18 cellular contexts compared by ENCODE assay signal in genomic region chr2:10289352-10289751, GRCh38.
"Had no signal": no experiment of that assay in that cellular context is flagged by ENCODE, and none has a peak within 500 bp of the region (broad histone marks: within the 10 kb centered on the region; RNA-seq: fewer than 3 reads in every experiment).

No MANE protein-coding gene starts in this region.

- H3K4me3 Mint-ChIP-seq: activated B cell treated with CpG ODN at 0.5 μM for 24 hours; activated CD8-positive, alpha-beta T cell treated with anti-CD3 and anti-CD28 coated beads for 36 hours; activated naive CD4-positive, alpha-beta T cell treated with anti-CD3 and anti-CD28 coated beads, Interleukin-2, amount 50 U/mL, for 24 hours; activated T-cell treated with anti-CD3 and anti-CD28 coated beads, Interleukin-2, amount 50 U/mL, for 4 hours; neural crest cell; stimulated activated effector memory CD8-positive, alpha-beta T cell treated with anti-CD3 and anti-CD28 coated beads, Interleukin-12 subunit alpha, Interleukin-12 subunit beta, amount 100 ng/mL, for 72 hours had no signal

- ATAC-seq: activated CD8-positive, alpha-beta T cell treated with anti-CD3 and anti-CD28 coated beads for 36 hours; activated T-cell treated with anti-CD3 and anti-CD28 coated beads, Interleukin-2, amount 50 U/mL, for 4 hours; gastroesophageal sphincter; pancreas had no signal

- H3K27me3 Mint-ChIP-seq: activated B cell treated with CpG ODN at 0.5 μM for 24 hours; activated CD8-positive, alpha-beta T cell treated with anti-CD3 and anti-CD28 coated beads for 36 hours; activated naive CD4-positive, alpha-beta T cell treated with anti-CD3 and anti-CD28 coated beads, Interleukin-2, amount 50 U/mL, for 24 hours had no signal

- H3K27me3 ChIP-seq: adrenal gland, gastroesophageal sphincter, pancreas had no signal

- H3K4me3 ChIP-seq: adrenal gland, gastroesophageal sphincter, lung, pancreas had no signal

- H3K9me3 Mint-ChIP-seq: activated naive CD4-positive, alpha-beta T cell treated with anti-CD3 and anti-CD28 coated beads, Interleukin-2, amount 50 U/mL, for 24 hours had no signal

- H3K4me1 Mint-ChIP-seq: activated naive CD4-positive, alpha-beta T cell treated with anti-CD3 and anti-CD28 coated beads, Interleukin-2, amount 50 U/mL, for 24 hours had no signal

- H3K36me3 ChIP-seq: adrenal gland, gastroesophageal sphincter, pancreas had no signal

- DNase-seq: activated B cell treated with CpG ODN at 0.5 μM for 24 hours; activated CD4-positive, alpha-beta T cell treated with anti-CD3 and anti-CD28 coated beads for 48 hours; activated CD8-positive, alpha-beta T cell treated with anti-CD3 and anti-CD28 coated beads for 36 hours; activated effector memory CD4-positive, alpha-beta T cell treated with anti-CD3 and anti-CD28 coated beads, Interleukin-2, amount 50 U/mL, for 16 hours; activated T-cell treated with anti-CD3 and anti-CD28 coated beads, Interleukin-2, amount 50 U/mL, for 4 hours; erythroblast; pancreas; stimulated activated CD4-positive, alpha-beta T cell treated with anti-CD3 and anti-CD28 coated beads, Interleukin-12 subunit alpha, Interleukin-12 subunit beta, amount 100 ng/mL, for 4 hours; stimulated activated CD4-positive, alpha-beta T cell treated with anti-CD3 and anti-CD28 coated beads, Interleukin-2, amount 100 ng/mL, for 24 hours had no signal

- H3K36me3 Mint-ChIP-seq: activated naive CD4-positive, alpha-beta T cell treated with anti-CD3 and anti-CD28 coated beads, Interleukin-2, amount 50 U/mL, for 24 hours; stimulated activated effector memory CD8-positive, alpha-beta T cell treated with anti-CD3 and anti-CD28 coated beads, Interleukin-12 subunit alpha, Interleukin-12 subunit beta, amount 100 ng/mL, for 72 hours had no signal

- H3K27ac ChIP-seq: adrenal gland, gastroesophageal sphincter, pancreas had no signal

- FAIRE-seq: colon, islet of Langerhans, pancreas, TTC549 had no signal

- H3K27ac Mint-ChIP-seq: activated CD8-positive, alpha-beta T cell treated with anti-CD3 and anti-CD28 coated beads for 36 hours; activated naive CD4-positive, alpha-beta T cell treated with anti-CD3 and anti-CD28 coated beads, Interleukin-2, amount 50 U/mL, for 24 hours; stimulated activated effector memory CD8-positive, alpha-beta T cell treated with anti-CD3 and anti-CD28 coated beads, Interleukin-12 subunit alpha, Interleukin-12 subunit beta, amount 100 ng/mL, for 72 hours had no signal

- H3K9me3 ChIP-seq: adrenal gland, pancreas had no signal
